Comparison of ENCODE assay signal across 22 cellular contexts in the genomic region with DNA sequence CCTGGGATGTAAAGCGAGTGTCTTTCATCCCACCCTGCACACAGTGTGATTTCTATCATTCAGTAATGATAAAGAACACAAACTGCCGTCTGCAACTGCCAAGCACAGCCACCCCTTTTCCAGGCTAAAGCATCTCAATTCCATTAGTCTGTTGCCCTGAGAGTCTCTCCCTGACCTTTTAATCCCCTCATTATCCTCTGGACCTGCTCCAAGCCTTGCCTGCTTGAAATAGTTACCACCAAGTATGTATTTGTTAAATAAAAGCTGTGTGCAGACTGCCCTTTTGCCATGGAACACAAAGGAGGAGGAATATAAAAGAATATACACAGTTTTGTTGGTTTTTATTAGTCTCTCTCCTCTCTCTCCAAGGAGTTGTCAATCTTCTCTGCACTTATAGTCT. TPM values are rescaled to one million over a fixed set of nuclear protein-coding genes. Genes with fewer than 3 reads are reported as not detected.
DNase-seq lines count a peak whose midpoint lies in the region; ATAC-seq and TF ChIP-seq lines count a peak whose summit lies in the region.
"Had no signal": no experiment of that assay in that cellular context is flagged by ENCODE, and none has a peak within 500 bp of the region (broad histone marks: within the 10 kb centered on the region; RNA-seq: fewer than 3 reads in every experiment).

No MANE protein-coding gene starts in this region.

- no peaks in the 10 kb centered on the region for H3K9me3 Mint-ChIP-seq in activated naive CD4-positive, alpha-beta T cell treated with anti-CD3 and anti-CD28 coated beads, Interleukin-2, amount 50 U/mL, for 24 hours
- no peaks in the 10 kb centered on the region for H3K9me3 Mint-ChIP-seq in activated CD4-positive, alpha-beta memory T cell treated with anti-CD3 and anti-CD28 coated beads for 36 hours
- no peaks in the 10 kb centered on the region for H3K9me3 Mint-ChIP-seq in type B pancreatic cell

- H3K4me1 Mint-ChIP-seq in activated naive CD4-positive, alpha-beta T cell treated with anti-CD3 and anti-CD28 coated beads, Interleukin-2, amount 50 U/mL, for 24 hours, result peaks cover 96% of the 10 kb centered on the region
- peaks cover 88% of the 10 kb centered on the region for H3K4me1 Mint-ChIP-seq in activated CD4-positive, alpha-beta memory T cell treated with anti-CD3 and anti-CD28 coated beads for 36 hours (ENCODE audit: low read depth)
- peaks cover 10% of the 10 kb centered on the region for H3K4me1 Mint-ChIP-seq in type B pancreatic cell (ENCODE audit: unreplicated experiment)

- H3K4me3 Mint-ChIP-seq in activated naive CD4-positive, alpha-beta T cell treated with anti-CD3 and anti-CD28 coated beads, Interleukin-2, amount 50 U/mL, for 24 hours, result peak overlapping the region; percentile 58
- H3K4me3 Mint-ChIP-seq in activated CD4-positive, alpha-beta memory T cell treated with anti-CD3 and anti-CD28 coated beads for 36 hours, result peak overlapping the region; percentile 75
- H3K4me3 Mint-ChIP-seq in type B pancreatic cell, result no peak overlapping the region

- no peak for TF ChIP-seq CTCF in fibroblast of villous mesenchyme (IDR thresholded peaks at IDR 0.05; ENCODE audit: insufficient read depth, low read depth, low read length)
- no peak for TF ChIP-seq CTCF in type B pancreatic cell (conservative IDR thresholded peaks at IDR 0.05)

- H3K27ac Mint-ChIP-seq in activated naive CD4-positive, alpha-beta T cell treated with anti-CD3 and anti-CD28 coated beads, Interleukin-2, amount 50 U/mL, for 24 hours, result peak overlapping the region; percentile 98
- peak overlapping the region; percentile 93 for H3K27ac Mint-ChIP-seq in activated CD4-positive, alpha-beta memory T cell treated with anti-CD3 and anti-CD28 coated beads for 36 hours
- H3K27ac Mint-ChIP-seq in type B pancreatic cell, result no peak overlapping the region

- H3K36me3 Mint-ChIP-seq in activated naive CD4-positive, alpha-beta T cell treated with anti-CD3 and anti-CD28 coated beads, Interleukin-2, amount 50 U/mL, for 24 hours, result peaks cover 2% of the 10 kb centered on the region
- no peaks in the 10 kb centered on the region for H3K36me3 Mint-ChIP-seq in activated CD4-positive, alpha-beta memory T cell treated with anti-CD3 and anti-CD28 coated beads for 36 hours
- no peaks in the 10 kb centered on the region for H3K36me3 Mint-ChIP-seq in type B pancreatic cell
- H3K36me3 Mint-ChIP-seq: brain had no signal

- POLR2A ChIA-PET in activated CD4-positive, alpha-beta memory T cell treated with anti-CD3 and anti-CD28 coated beads for 36 hours (lab: Charles Lee), result interaction anchor here (1.0 to 16.5 kb wide), 3 partner anchors 8 to 12 kb away, joined by 3 to 219 read pairs (median 4); no protein-coding TSS in a partner anchor

- ATAC-seq in GM19463 (IDR thresholded peaks at IDR 0.05; ENCODE audit: unreplicated experiment), result no peak
- ATAC-seq: gastrocnemius medialis, left lobe of liver, mucosa of descending colon had no signal

- no peak for DNase-seq in activated naive CD4-positive, alpha-beta T cell (lab: John Stamatoyannopoulos, UW)
- no peak for DNase-seq in activated CD4-positive, alpha-beta memory T cell treated with anti-CD3 and anti-CD28 coated beads for 36 hours
- DNase-seq in fibroblast of villous mesenchyme (ENCODE audit: low read depth) (peak; percentile 12), type B pancreatic cell (ENCODE audit: extremely low spot score, unreplicated experiment) (no peak), Ammon's horn (ENCODE audit: low spot score) (no peak), NCI-H774 (lab: John Stamatoyannopoulos, UW) (no peak)
- DNase-seq: activated CD4-positive, alpha-beta T cell treated with anti-CD3 and anti-CD28 coated beads, Interleukin-2, amount 50 U/mL, for 4 hours; activated gamma-delta T cell; cortex of kidney; gastrocnemius medialis; GF-D8; mucosa of descending colon; NCI-H1694; NCI-H446 treated with DMSO at 0.1 percent for 48 hours; stimulated activated CD4-positive, alpha-beta T cell treated with anti-CD3 and anti-CD28 coated beads, Interleukin-2, amount 100 ng/mL, for 48 hours; testis had no signal

- intact Hi-C loops in activated CD4-positive, alpha-beta memory T cell treated with anti-CD3 and anti-CD28 coated beads for 36 hours (cut with micrococcal nuclease), result no loop called here

- CTCF ChIA-PET in activated CD4-positive, alpha-beta memory T cell treated with anti-CD3 and anti-CD28 coated beads for 36 hours (lab: Charles Lee), result interaction anchor here (6.1 kb wide), 1 partner anchor 20 kb away, joined by 45 read pairs; no protein-coding TSS in a partner anchor

- H3K4me3 ChIP-seq in fibroblast of villous mesenchyme (ENCODE audit: low read depth, low read length), result no peak overlapping the region
- H3K4me3 ChIP-seq: gastrocnemius medialis, mucosa of descending colon, testis had no signal

- no peaks in the 10 kb centered on the region for H3K27me3 Mint-ChIP-seq in activated naive CD4-positive, alpha-beta T cell treated with anti-CD3 and anti-CD28 coated beads, Interleukin-2, amount 50 U/mL, for 24 hours
- no peaks in the 10 kb centered on the region for H3K27me3 Mint-ChIP-seq in activated CD4-positive, alpha-beta memory T cell treated with anti-CD3 and anti-CD28 coated beads for 36 hours
- H3K27me3 Mint-ChIP-seq in type B pancreatic cell, result peaks cover 32% of the 10 kb centered on the region

RNA-seq across cellular contexts. Expression of a gene that starts 13.0 kb away (rescaled TPM):
- 10 to 100 TPM; 37.7 to 38.1 TPM for total RNA-seq in activated CD4-positive, alpha-beta memory T cell treated with anti-CD3 and anti-CD28 coated beads for 36 hours
- under 0.01 TPM in 2 replicates for total RNA-seq in fibroblast of villous mesenchyme
- 0.24 and 0.43 TPM in 2 replicates for total RNA-seq in type B pancreatic cell (ENCODE audit: low replicate concordance)
- total RNA-seq: osteocyte had no signal

RNA-seq across cellular contexts. Expression of a gene that starts 20.3 kb away (rescaled TPM):
- under 1 TPM; 0.41 to 0.95 TPM for total RNA-seq in activated CD4-positive, alpha-beta memory T cell treated with anti-CD3 and anti-CD28 coated beads for 36 hours
- total RNA-seq in fibroblast of villous mesenchyme, result not detected in 2 replicates
- total RNA-seq in type B pancreatic cell (ENCODE audit: low replicate concordance), result not detected in 2 replicates
- total RNA-seq: gastrocnemius medialis, left lobe of liver, M059J, mucosa of descending colon, osteocyte had no signal

RNA-seq across cellular contexts. Expression of a gene that starts 46.3 kb away (rescaled TPM):
- 1 to 10 TPM in 1 of 2 experiments, under 1 TPM in 1; 0.86 to 1.1 TPM for total RNA-seq in activated CD4-positive, alpha-beta memory T cell treated with anti-CD3 and anti-CD28 coated beads for 36 hours
- total RNA-seq in fibroblast of villous mesenchyme, result not detected in 2 replicates
- total RNA-seq in type B pancreatic cell (ENCODE audit: low replicate concordance), result not detected in 2 replicates
- total RNA-seq: gastrocnemius medialis, left lobe of liver, M059J, osteocyte had no signal

Comparison
In these comparisons a context has a peak if more than half of its experiments do, and no peak if none do; other contexts are left out.
1. RNA of a gene that starts 13.0 kb away (total RNA-seq): 37.7 to 38.1 TPM in activated CD4-positive, alpha-beta memory T cell treated with anti-CD3 and anti-CD28 coated beads for 36 hours; 0.24 to 0.43 TPM in type B pancreatic cell and under 0.01 TPM in fibroblast of villous mesenchyme; every median in the first group is over 10 times any median in the second.